ENCODE assay signal across 13 cellular contexts in the genomic region with DNA sequence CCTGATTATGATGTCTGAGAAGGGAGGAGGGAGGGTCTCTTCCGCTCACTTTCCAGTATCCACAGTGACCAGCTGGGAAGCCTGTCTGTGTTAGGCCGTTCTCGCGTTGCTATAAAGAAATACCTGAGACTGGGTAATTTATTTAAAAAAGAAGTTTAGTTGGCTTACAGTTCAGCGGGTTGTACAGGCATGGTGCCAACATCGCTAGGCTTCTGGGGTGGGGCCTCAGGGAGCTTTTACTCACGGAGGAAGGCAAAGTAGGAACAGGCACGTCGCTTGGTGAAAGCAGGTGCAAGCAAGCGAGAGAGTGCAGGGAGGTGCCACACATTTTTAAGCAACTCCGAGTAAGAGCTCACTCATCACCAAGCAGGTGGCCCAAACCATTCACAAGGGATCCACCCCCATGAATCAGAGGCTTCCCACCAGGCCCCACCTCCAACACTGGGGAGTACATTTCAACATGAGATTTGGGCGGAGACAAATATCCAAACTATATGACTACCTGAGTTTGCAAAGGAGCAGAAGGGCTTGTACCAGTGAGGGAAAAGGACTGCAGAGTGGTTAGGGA.
A peak's percentile ranks its signal among the peaks of the same experiment; 100 is the strongest.
DNase-seq lines count a peak whose midpoint lies in the region; TF ChIP-seq lines count a peak whose summit lies in the region.
"Had no signal": no experiment of that assay in that cellular context is flagged by ENCODE, and none has a peak within 500 bp of the region (broad histone marks: within the 10 kb centered on the region; RNA-seq: fewer than 3 reads in every experiment).

No MANE protein-coding gene starts in this region.

- no peaks in the 10 kb centered on the region for H3K27me3 Mint-ChIP-seq in activated CD4-positive, alpha-beta T cell treated with anti-CD3 and anti-CD28 coated beads, Interleukin-2, amount 10 ng/mL, durations not matched to agents 7 days and 5 days
- no peaks in the 10 kb centered on the region for H3K27me3 Mint-ChIP-seq in MCF 10A (ENCODE audit: insufficient read depth, unreplicated experiment)

- peak overlapping the region; percentile 42 for H3K27ac Mint-ChIP-seq in activated CD4-positive, alpha-beta T cell treated with anti-CD3 and anti-CD28 coated beads, Interleukin-2, amount 10 ng/mL, durations not matched to agents 7 days and 5 days
- no peak overlapping the region for H3K27ac Mint-ChIP-seq in MCF 10A (ENCODE audit: low read depth, unreplicated experiment)

- H3K4me1 ChIP-seq in BE2C = peaks cover 47% of the 10 kb centered on the region

- peaks cover 16% of the 10 kb centered on the region for H3K36me3 Mint-ChIP-seq in activated CD4-positive, alpha-beta T cell treated with anti-CD3 and anti-CD28 coated beads, Interleukin-2, amount 10 ng/mL, durations not matched to agents 7 days and 5 days (ENCODE audit: low read depth)
- peaks cover 24% of the 10 kb centered on the region for H3K36me3 Mint-ChIP-seq in MCF 10A (ENCODE audit: insufficient read depth, unreplicated experiment)

- no peaks in the 10 kb centered on the region for H3K9me3 ChIP-seq in BE2C
- H3K9me3 ChIP-seq: ovary, testis had no signal

- H3K27me3 ChIP-seq in BE2C = no peaks in the 10 kb centered on the region
- H3K27me3 ChIP-seq: ovary, testis had no signal

- H3K4me3 ChIP-seq in BE2C (ENCODE audit: low read depth, low read length) = no peak overlapping the region
- H3K4me3 ChIP-seq: ovary, testis had no signal

- BruUV-seq in MCF 10A (replicated peaks; lab: Mats Ljungman, UMichigan) = no TSS peak

- POLR2A ChIA-PET in activated CD4-positive, alpha-beta T cell treated with anti-CD3 and anti-CD28 coated beads, Interleukin-2, amount 10 ng/mL, durations not matched to agents 7 days and 5 days (lab: Charles Lee) = no interaction called here
- POLR2A ChIA-PET in MCF 10A (lab: Yijun Ruan, JAX) = interaction anchor here (0.9 kb wide), 1 partner anchor 10 kb away, joined by 4 read pairs; no protein-coding TSS in a partner anchor

- H3K9me3 Mint-ChIP-seq in activated CD4-positive, alpha-beta T cell treated with anti-CD3 and anti-CD28 coated beads, Interleukin-2, amount 10 ng/mL, durations not matched to agents 7 days and 5 days = no peaks in the 10 kb centered on the region
- H3K9me3 Mint-ChIP-seq in MCF 10A (ENCODE audit: unreplicated experiment) = no peaks in the 10 kb centered on the region

- CTCF ChIA-PET in activated CD4-positive, alpha-beta T cell treated with anti-CD3 and anti-CD28 coated beads, Interleukin-2, amount 10 ng/mL, durations not matched to agents 7 days and 5 days (lab: Charles Lee) = interaction anchor here (1.0 to 1.5 kb wide), 3 partner anchors 18 to 63 kb away, joined by 3 to 6 read pairs (median 4); no protein-coding TSS in a partner anchor
- CTCF ChIA-PET in MCF 10A (lab: Yijun Ruan, JAX) = interaction anchor here (0.6 to 3.0 kb wide), 2 partner anchors 9 to 339 kb away, joined by 3 to 16 read pairs; no protein-coding TSS in a partner anchor

- DNase-seq in activated CD4-positive, alpha-beta T cell treated with anti-CD3 and anti-CD28 coated beads, Interleukin-2, amount 10 ng/mL, durations not matched to agents 7 days and 5 days = no peak
- DNase-seq in activated CD4-positive, alpha-beta T cell treated with anti-CD3 and anti-CD28 coated beads, Interleukin-2, amount 50 U/mL, for 1 hour = no peak
- DNase-seq in NCI-H1436 treated with DMSO at 0.1 percent for 48 hours (lab: John Stamatoyannopoulos, UW) (peak; percentile 95), MCF 10A (ENCODE audit: unreplicated experiment) (peak; percentile 90), renal cortical epithelial cell (ENCODE audit: low read depth) (peak; percentile 13), BE2C (no peak), islet precursor cell (no peak), NCI-H524 treated with DMSO at 0.1 percent for 48 hours (lab: John Stamatoyannopoulos, UW) (no peak)
- DNase-seq: left cardiac atrium, NCI-H1694, ovary, SIG-M5, testis had no signal

- H3K4me1 Mint-ChIP-seq in activated CD4-positive, alpha-beta T cell treated with anti-CD3 and anti-CD28 coated beads, Interleukin-2, amount 10 ng/mL, durations not matched to agents 7 days and 5 days = peaks cover 64% of the 10 kb centered on the region
- peaks cover 18% of the 10 kb centered on the region for H3K4me1 Mint-ChIP-seq in MCF 10A (ENCODE audit: insufficient read depth, unreplicated experiment)

- TF ChIP-seq CTCF in MCF 10A (IDR thresholded peaks at IDR 0.05; ENCODE audit: unreplicated experiment) (no peak), BE2C (IDR thresholded peaks at IDR 0.05; ENCODE audit: low read depth, low read length) (no peak)

- peaks cover under 1% of the 10 kb centered on the region; the same call in 1 of the 2 replicates for H3K36me3 ChIP-seq in BE2C
- H3K36me3 ChIP-seq: ovary had no signal

- intact Hi-C loops in MCF 10A (cut with micrococcal nuclease) = no loop called here

- no peak overlapping the region for H3K4me3 Mint-ChIP-seq in activated CD4-positive, alpha-beta T cell treated with anti-CD3 and anti-CD28 coated beads, Interleukin-2, amount 10 ng/mL, durations not matched to agents 7 days and 5 days
- no peak overlapping the region for H3K4me3 Mint-ChIP-seq in MCF 10A (ENCODE audit: unreplicated experiment)

Comparison
In these comparisons a context has a peak if more than half of its experiments do, and no peak if none do; other contexts are left out.
1. DNase-seq: peak in NCI-H1436 treated with DMSO at 0.1 percent for 48 hours (single experiment), MCF 10A (single experiment) and renal cortical epithelial cell (single experiment); none in activated CD4-positive, alpha-beta T cell treated with anti-CD3 and anti-CD28 coated beads, Interleukin-2, amount 10 ng/mL, durations not matched to agents 7 days and 5 days (single experiment), activated CD4-positive, alpha-beta T cell treated with anti-CD3 and anti-CD28 coated beads, Interleukin-2, amount 50 U/mL, for 1 hour (single experiment), BE2C (single experiment), islet precursor cell (single experiment) and NCI-H524 treated with DMSO at 0.1 percent for 48 hours (single experiment).